9 cellular contexts compared by ENCODE assay signal in genomic region chr13:48231948-48232347, GRCh38. TPM values are rescaled to one million over a fixed set of nuclear protein-coding genes. Genes with fewer than 3 reads are reported as not detected.
A peak's percentile ranks its signal among the peaks of the same experiment; 100 is the strongest.
DNase-seq lines count a peak whose midpoint lies in the region; ATAC-seq and TF ChIP-seq lines count a peak whose summit lies in the region.
"Had no signal": no experiment of that assay in that cellular context is flagged by ENCODE, and none has a peak within 500 bp of the region (broad histone marks: within the 10 kb centered on the region; RNA-seq: fewer than 3 reads in every experiment).

No MANE protein-coding gene starts in this region.

- H3K36me3 ChIP-seq in colonic mucosa, result no peaks in the 10 kb centered on the region

- H3K36me3 Mint-ChIP-seq in stimulated activated naive CD8-positive, alpha-beta T cell treated with anti-CD3 and anti-CD28 coated beads, Interleukin-15, Interleukin-2, amounts not matched to agents 100 ng/mL and 50 ng/mL, for 24 hours (ENCODE audit: low read depth), result peaks cover 9% of the 10 kb centered on the region
- no peaks in the 10 kb centered on the region for H3K36me3 Mint-ChIP-seq in nephron progenitor cell (ENCODE audit: low read depth)

- H3K27ac ChIP-seq in colonic mucosa, result peak overlapping the region; percentile 100

- no peak for DNase-seq in stimulated activated naive CD8-positive, alpha-beta T cell treated with anti-CD3 and anti-CD28 coated beads, Interleukin-15, Interleukin-2, amounts not matched to agents 100 U/mL and 50 U/mL, for 24 hours
- no peak for DNase-seq in colonic mucosa
- no peak for DNase-seq in nephron progenitor cell
- DNase-seq in activated gamma-delta T cell treated with Interleukin-2 at 50 U/mL for 16 hours, result no peak
- no peak for DNase-seq in omental fat pad (ENCODE audit: low spot score)
- DNase-seq in HuH-7 (ENCODE audit: low spot score), result no peak
- DNase-seq in DMS153 treated with DMSO at 0.1 percent for 48 hours (lab: John Stamatoyannopoulos, UW; ENCODE audit: unreplicated experiment), result no peak
- DNase-seq: NCI-H1436 had no signal

- H3K9ac ChIP-seq in colonic mucosa (ENCODE audit: low read depth in 2 of 2, low read length in 2 of 2), result peak overlapping the region in 1 of 2 donors; percentile 84

- no peak for TF ChIP-seq CTCF in colonic mucosa (IDR thresholded peaks at IDR 0.05)
- no peak for TF ChIP-seq CTCF in nephron progenitor cell (IDR thresholded peaks at IDR 0.05)
- no peak for TF ChIP-seq CTCF in omental fat pad (IDR thresholded peaks at IDR 0.05)

- no peaks in the 10 kb centered on the region for H3K9me3 ChIP-seq in colonic mucosa

- H3K4me3 Mint-ChIP-seq in stimulated activated naive CD8-positive, alpha-beta T cell treated with anti-CD3 and anti-CD28 coated beads, Interleukin-15, Interleukin-2, amounts not matched to agents 100 ng/mL and 50 ng/mL, for 24 hours, result peak overlapping the region; percentile 91
- peak overlapping the region; percentile 96 for H3K4me3 Mint-ChIP-seq in nephron progenitor cell

- no peaks in the 10 kb centered on the region for H3K9me3 Mint-ChIP-seq in stimulated activated naive CD8-positive, alpha-beta T cell treated with anti-CD3 and anti-CD28 coated beads, Interleukin-15, Interleukin-2, amounts not matched to agents 100 ng/mL and 50 ng/mL, for 24 hours
- no peaks in the 10 kb centered on the region for H3K9me3 Mint-ChIP-seq in nephron progenitor cell

- peak overlapping the region; percentile 94 for H3K27ac Mint-ChIP-seq in stimulated activated naive CD8-positive, alpha-beta T cell treated with anti-CD3 and anti-CD28 coated beads, Interleukin-15, Interleukin-2, amounts not matched to agents 100 ng/mL and 50 ng/mL, for 24 hours
- H3K27ac Mint-ChIP-seq in nephron progenitor cell, result no peak overlapping the region

- ATAC-seq in stimulated activated naive CD8-positive, alpha-beta T cell treated with anti-CD3 and anti-CD28 coated beads, Interleukin-15, Interleukin-2, amounts not matched to agents 100 U/mL and 50 U/mL, for 24 hours, result no peak
- ATAC-seq in omental fat pad (ENCODE audit: low FRiP score), result no peak

- no peaks in the 10 kb centered on the region for H3K27me3 ChIP-seq in colonic mucosa

- H3K4me3 ChIP-seq in colonic mucosa, result no peak overlapping the region

- intact Hi-C loops in colonic mucosa (cut with DNase I), result loop anchor here (10.0 kb wide), 1 partner anchor 73 kb away; the partner anchor contains the start of gene RB1

- peaks cover 62% of the 10 kb centered on the region for H3K4me1 Mint-ChIP-seq in stimulated activated naive CD8-positive, alpha-beta T cell treated with anti-CD3 and anti-CD28 coated beads, Interleukin-15, Interleukin-2, amounts not matched to agents 100 ng/mL and 50 ng/mL, for 24 hours (ENCODE audit: low read depth)
- H3K4me1 Mint-ChIP-seq in nephron progenitor cell, result peaks cover 50% of the 10 kb centered on the region

- no peaks in the 10 kb centered on the region for H3K27me3 Mint-ChIP-seq in stimulated activated naive CD8-positive, alpha-beta T cell treated with anti-CD3 and anti-CD28 coated beads, Interleukin-15, Interleukin-2, amounts not matched to agents 100 ng/mL and 50 ng/mL, for 24 hours
- H3K27me3 Mint-ChIP-seq in nephron progenitor cell (ENCODE audit: low read depth, poor library complexity), result peaks cover 10% of the 10 kb centered on the region

- no peaks in the 10 kb centered on the region for H3K4me1 ChIP-seq in colonic mucosa

RNA-seq across cellular contexts. Expression of gene ITM2B, which starts 1.1 kb away (rescaled TPM):
- 100 to 1,000 TPM; 257 to 456 TPM for total RNA-seq in colonic mucosa
- total RNA-seq in omental fat pad, result 100 to 1,000 TPM; 455 to 728 (median 534) TPM
